ENCODE assay signal across 8 cellular contexts in the genomic region with DNA sequence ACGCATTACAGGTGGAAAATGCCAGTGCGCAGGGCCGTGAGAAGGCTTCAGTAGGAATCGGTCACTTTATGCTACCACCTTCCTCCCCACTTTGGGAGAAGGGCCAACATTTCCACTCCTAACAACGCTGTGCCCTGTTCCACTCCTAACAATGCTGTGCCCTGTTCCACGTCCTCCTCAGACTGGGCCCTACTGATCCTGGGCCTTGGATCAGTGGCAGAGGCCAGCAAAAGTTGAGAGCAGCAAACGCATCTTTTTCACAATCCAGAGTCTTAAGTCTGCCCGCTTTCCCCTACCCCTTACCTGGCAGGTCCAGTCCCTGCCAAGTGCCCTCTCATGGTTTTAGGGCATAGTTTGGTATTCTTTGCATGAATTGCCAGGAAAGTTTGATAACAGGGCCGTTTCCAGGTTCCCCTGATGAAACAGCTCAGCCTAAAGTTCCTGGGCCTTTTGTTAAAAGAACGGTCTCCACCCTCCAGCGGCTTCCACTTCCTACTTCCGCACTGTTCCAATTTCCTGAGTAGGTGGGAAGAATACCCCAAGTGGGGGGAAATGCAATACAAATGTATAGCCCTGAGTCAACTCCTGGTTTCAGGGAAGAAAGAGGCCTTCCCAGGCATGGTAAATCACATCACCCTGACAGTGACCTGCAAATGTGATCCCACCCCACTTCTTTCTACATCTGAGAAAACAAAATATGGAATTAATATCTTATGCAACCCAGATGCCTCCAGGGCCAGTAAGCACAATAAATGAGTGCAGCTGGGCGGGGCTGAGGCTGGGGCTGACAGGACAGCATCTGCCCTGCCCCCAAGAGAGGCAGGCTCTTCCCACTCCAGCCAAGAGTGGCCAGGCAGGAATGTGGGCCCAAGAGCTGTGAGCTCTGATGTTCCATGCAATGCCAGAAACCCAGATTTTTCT. TPM values are rescaled to one million over a fixed set of nuclear protein-coding genes. Genes with fewer than 3 reads are reported as not detected.
DNase-seq lines count a peak whose midpoint lies in the region; FAIRE-seq and TF ChIP-seq lines count a peak whose summit lies in the region.

No MANE protein-coding gene starts in this region.

- H3K9me1 ChIP-seq in keratinocyte (ENCODE audit: control insufficient read depth, extremely low read depth, insufficient read depth, low read length) = peaks cover 9% of the 10 kb centered on the region

- H3K27ac ChIP-seq in keratinocyte (ENCODE audit: control insufficient read depth, insufficient read depth, low read length) = peak overlapping the region; percentile 63
- H3K27ac ChIP-seq in MM.1S (ENCODE audit: low read length) = no peak overlapping the region

- peak overlapping the region; percentile 18 for H3K9ac ChIP-seq in keratinocyte (ENCODE audit: control insufficient read depth, extremely low read depth, insufficient read depth, low read length)
- no peak overlapping the region for H3K9ac ChIP-seq in MM.1S (ENCODE audit: low read length)

- peaks cover 33% of the 10 kb centered on the region for H4K20me1 ChIP-seq in keratinocyte (ENCODE audit: control insufficient read depth, extremely low read depth, insufficient read depth, low read length)
- no peaks in the 10 kb centered on the region for H4K20me1 ChIP-seq in MM.1S (ENCODE audit: insufficient read depth, low read length)

- no peak for TF ChIP-seq CTCF in keratinocyte (optimal IDR thresholded peaks at IDR 0.05 in 1 of 3, IDR thresholded peaks at IDR 0.05 in 1 of 3, conservative IDR thresholded peaks at IDR 0.05 in 1 of 3; ENCODE audit: extremely low read depth in 1 of 3, insufficient read depth in 2 of 3, low read length in 3 of 3)
- TF ChIP-seq CTCF in MM.1S (IDR thresholded peaks at IDR 0.05; ENCODE audit: low read length) = no peak

- peak overlapping the region; percentile 75 for H3K4me2 ChIP-seq in keratinocyte (ENCODE audit: control insufficient read depth, extremely low read depth, insufficient read depth, low read depth, low read length)
- no peak overlapping the region for H3K4me2 ChIP-seq in MM.1S (ENCODE audit: low read depth, low read length)

- no peaks in the 10 kb centered on the region for H3K9me2 ChIP-seq in MM.1S (replicated peaks; ENCODE audit: insufficient read depth, low read length)

- H3K79me2 ChIP-seq in keratinocyte (ENCODE audit: control insufficient read depth, insufficient read depth, low read length) (peaks cover 88% of the 10 kb centered on the region), MM.1S (ENCODE audit: low read length) (peaks cover 63% of the 10 kb centered on the region)

- DNase-seq in NCI-H510A (lab: John Stamatoyannopoulos, UW) = peak; percentile 31
- DNase-seq in NCI-H510A treated with DMSO at 0.1 percent for 48 hours (lab: John Stamatoyannopoulos, UW) = no peak
- peak; percentile 76 for DNase-seq in brain pericyte (ENCODE audit: low read depth, low spot score)
- DNase-seq in keratinocyte (ENCODE audit: low read depth, low spot score) = peak; percentile 35
- peak; percentile 82 for DNase-seq in smooth muscle cell of the brain vasculature (ENCODE audit: low read depth, low spot score)
- DNase-seq in MM.1S = no peak
- no peak for DNase-seq in T-helper 1 cell
- DNase-seq in NCI-H1694 treated with DMSO at 0.1 percent for 48 hours (lab: John Stamatoyannopoulos, UW) = no peak

- peaks cover 36% of the 10 kb centered on the region for H3K4me1 ChIP-seq in keratinocyte (ENCODE audit: control insufficient read depth, extremely low read depth, insufficient read depth, low read length)
- peaks cover 8% of the 10 kb centered on the region for H3K4me1 ChIP-seq in MM.1S (ENCODE audit: low read length)

- H2AFZ ChIP-seq in keratinocyte (ENCODE audit: control insufficient read depth, low read length) = no peak overlapping the region
- H2AFZ ChIP-seq in MM.1S (ENCODE audit: low read length) = no peak overlapping the region

- H3K4me3 ChIP-seq in keratinocyte (ENCODE audit: control insufficient read depth in 2 of 3, extremely low read depth in 1 of 3, insufficient read depth in 2 of 3, low read depth in 1 of 3, low read length in 3 of 3) = peak overlapping the region in 2 of 3 experiments; percentile 25 to 34
- no peak overlapping the region for H3K4me3 ChIP-seq in MM.1S (ENCODE audit: low read length)

- H3K27me3 ChIP-seq in keratinocyte (ENCODE audit: control insufficient read depth, extremely low read depth, insufficient read depth, low read length) = no peaks in the 10 kb centered on the region
- H3K27me3 ChIP-seq in MM.1S (replicated peaks; ENCODE audit: insufficient read depth, low read length) = no peaks in the 10 kb centered on the region

- dilution Hi-C loops in keratinocyte (cut with MboI; ENCODE audit: extremely low pct_ligation_motif_present, low sequenced_read_pairs) = no loop called here

- H3K36me3 ChIP-seq in keratinocyte (ENCODE audit: control insufficient read depth in 2 of 2, extremely low read depth in 1 of 2, insufficient read depth in 2 of 2, low read length in 2 of 2) (peaks cover 32 to 37% of the 10 kb centered on the region in 2 experiments), MM.1S (replicated peaks; ENCODE audit: insufficient read depth, low read length) (no peaks in the 10 kb centered on the region)

- H3K9me3 ChIP-seq in keratinocyte (ENCODE audit: control insufficient read depth, low read depth, low read length) (no peaks in the 10 kb centered on the region), MM.1S (replicated peaks; ENCODE audit: insufficient read depth, low read length) (no peaks in the 10 kb centered on the region)

- H3F3A ChIP-seq in MM.1S (ENCODE audit: insufficient read depth, low read length) = no peaks in the 10 kb centered on the region

- FAIRE-seq in keratinocyte (lab: Jason Lieb, UNC) = no peak

RNA-seq across cellular contexts. Expression of gene KCTD10, which starts 15.0 kb away (rescaled TPM):
- polyA plus RNA-seq in keratinocyte = 84.5 to 128 TPM (median 107 TPM) in 3 replicates
- polyA plus RNA-seq in keratinocyte (2011; ENCODE audit: low read depth) = 30.5 TPM
- 101 and 133 TPM in 2 replicates for polyA plus RNA-seq in keratinocyte (2011; cell fraction: cytosol; rRNA removed)
- 140 and 149 TPM in 2 replicates for polyA plus RNA-seq in keratinocyte (2011; cell fraction: nucleus; rRNA removed)
- polyA plus RNA-seq in keratinocyte (2012; ENCODE audit: low replicate concordance) = 31.4 and 73.7 TPM in 2 replicates
- polyA minus RNA-seq in keratinocyte = 155 to 268 TPM (median 173 TPM) in 3 replicates
- 80.2 TPM for polyA minus RNA-seq in keratinocyte (2011; cell fraction: cytosol; rRNA and poly(A)+ RNA removed)
- 127 and 165 TPM in 2 replicates for polyA minus RNA-seq in keratinocyte (2011; cell fraction: nucleus; rRNA and poly(A)+ RNA removed)

RNA-seq across cellular contexts. Expression of gene UBE3B, which starts 15.3 kb away (rescaled TPM):
- polyA plus RNA-seq in keratinocyte = 22.4 to 29.1 TPM (median 27.1 TPM) in 3 replicates
- 10.6 TPM for polyA plus RNA-seq in keratinocyte (2011; ENCODE audit: low read depth)
- 18.1 and 22.7 TPM in 2 replicates for polyA plus RNA-seq in keratinocyte (2011; cell fraction: cytosol; rRNA removed)
- 58.6 and 60.0 TPM in 2 replicates for polyA plus RNA-seq in keratinocyte (2011; cell fraction: nucleus; rRNA removed)
- 13.4 and 18.3 TPM in 2 replicates for polyA plus RNA-seq in keratinocyte (2012; ENCODE audit: low replicate concordance)
- 40.6 to 54.8 TPM (median 40.8 TPM) in 3 replicates for polyA minus RNA-seq in keratinocyte
- polyA minus RNA-seq in keratinocyte (2011; cell fraction: cytosol; rRNA and poly(A)+ RNA removed) = 20.5 TPM
- 41.7 and 66.0 TPM in 2 replicates for polyA minus RNA-seq in keratinocyte (2011; cell fraction: nucleus; rRNA and poly(A)+ RNA removed)

Comparison
In these comparisons a context has a peak if more than half of its experiments do, and no peak if none do; other contexts are left out.
1. DNase-seq: peak in NCI-H510A (single experiment), brain pericyte (single experiment), keratinocyte (single experiment) and smooth muscle cell of the brain vasculature (single experiment); none in NCI-H510A treated with DMSO at 0.1 percent for 48 hours (single experiment), MM.1S (single experiment), T-helper 1 cell (0 of 5) and NCI-H1694 treated with DMSO at 0.1 percent for 48 hours (single experiment).